In the genomic region with DNA sequence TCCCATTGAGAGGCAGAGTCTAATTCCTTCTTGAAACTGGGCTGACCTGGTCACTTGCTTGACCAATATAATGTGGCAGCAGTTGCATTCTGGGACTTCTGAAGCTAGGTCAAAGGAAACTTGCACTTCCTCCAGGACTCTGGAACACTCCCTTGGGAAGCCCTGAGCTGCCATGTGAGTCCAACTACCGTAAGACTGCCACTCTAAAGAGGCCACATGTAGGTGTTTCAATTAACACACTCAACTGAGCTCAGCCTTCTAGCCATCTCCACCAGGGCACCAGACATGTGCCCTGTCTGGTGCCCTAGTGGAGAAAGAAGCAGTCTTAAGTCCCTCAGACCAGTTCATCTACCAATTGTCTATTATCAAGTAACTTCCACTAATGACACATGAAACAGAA, we compare ENCODE assay signal across 35 cellular contexts. TPM values are rescaled to one million over a fixed set of nuclear protein-coding genes. Genes with fewer than 3 reads are reported as not detected.
DNase-seq lines count a peak whose midpoint lies in the region; ATAC-seq, FAIRE-seq and TF ChIP-seq lines count a peak whose summit lies in the region.
"Had no signal": no experiment of that assay in that cellular context is flagged by ENCODE, and none has a peak within 500 bp of the region (broad histone marks: within the 10 kb centered on the region; RNA-seq: fewer than 3 reads in every experiment).

No MANE protein-coding gene starts in this region.

- peaks cover 13% of the 10 kb centered on the region for H3K4me1 ChIP-seq in A549
- peaks cover 7% of the 10 kb centered on the region for H3K4me1 ChIP-seq in colonic mucosa

- TF ChIP-seq RAD21 in A549 (conservative IDR thresholded peaks at IDR 0.05 in 1 of 2, IDR thresholded peaks at IDR 0.05 in 1 of 2) = no peak

- 100% methylated on average over 1 of the region's 1 CpG for WGBS in A549 (ENCODE audit: missing lambda C conversion rate)

- H3K27ac ChIP-seq in A549 (no peak overlapping the region), colonic mucosa (peak overlapping the region; percentile 91)
- H3K27ac ChIP-seq: coronary artery, esophagus muscularis mucosa, left lung, ovary, SK-N-MC, upper lobe of left lung, VCaP had no signal

- H3K4me2 ChIP-seq in A549 = no peak overlapping the region

- no peaks in the 10 kb centered on the region for H3K36me3 ChIP-seq in colonic mucosa
- H3K36me3 ChIP-seq: esophagus muscularis mucosa, left lung, MG63, ovary, upper lobe of left lung had no signal

- peak; percentile 20 to 21; a peak in 1 of 6 replicates for ATAC-seq in A549
- ATAC-seq in GM19328 (IDR thresholded peaks at IDR 0.05; ENCODE audit: unreplicated experiment) = no peak
- no peak for ATAC-seq in HG03025 (IDR thresholded peaks at IDR 0.05; ENCODE audit: low FRiP score, unreplicated experiment)
- ATAC-seq: K562, left lung, right cardiac atrium had no signal

- no peak for FAIRE-seq in A549 (lab: Jason Lieb, UNC)
- FAIRE-seq: bronchial epithelial cell, frontal cortex, GM18507, K562 had no signal

- H3K36me3 Mint-ChIP-seq in progenitor cell of endocrine pancreas (ENCODE audit: insufficient read depth) = no peaks in the 10 kb centered on the region
- H3K36me3 Mint-ChIP-seq: activated naive CD4-positive, alpha-beta T cell treated with anti-CD3 and anti-CD28 coated beads, Interleukin-2, amount 50 U/mL, for 24 hours; immature natural killer cell had no signal

- intact Hi-C loops in colonic mucosa (cut with DNase I) = loop anchor here (10.0 kb wide), 2 partner anchors 185 to 265 kb away; a partner anchor contains a TSS

- H3K9me3 ChIP-seq in A549 = no peaks in the 10 kb centered on the region
- H3K9me3 ChIP-seq in colonic mucosa = no peaks in the 10 kb centered on the region
- H3K9me3 ChIP-seq: esophagus muscularis mucosa, left lung, MG63, ovary, upper lobe of left lung had no signal

- no peaks in the 10 kb centered on the region for H3K27me3 Mint-ChIP-seq in progenitor cell of endocrine pancreas
- H3K27me3 Mint-ChIP-seq: activated naive CD4-positive, alpha-beta T cell treated with anti-CD3 and anti-CD28 coated beads, Interleukin-2, amount 50 U/mL, for 24 hours; CD4-positive, alpha-beta T cell had no signal

- H3K4me3 Mint-ChIP-seq in progenitor cell of endocrine pancreas (ENCODE audit: low read depth) = peak overlapping the region; percentile 40
- H3K4me3 Mint-ChIP-seq: activated naive CD4-positive, alpha-beta T cell treated with anti-CD3 and anti-CD28 coated beads, Interleukin-2, amount 50 U/mL, for 24 hours; activated T-helper 1 cell treated with anti-CD3 and anti-CD28 coated beads, Interleukin-12 subunit alpha, Interleukin-12 subunit beta, Interleukin-2, Interleukin-4 antibody, amounts not matched to agents 30 ng/mL and 10 ng/mL and 1 ng/mL, durations not matched to agents 14 hours and 24 hours and 36 hours; CD4-positive, alpha-beta T cell; endodermal cell; immature natural killer cell; nephron had no signal

- H3K4me1 Mint-ChIP-seq in progenitor cell of endocrine pancreas (ENCODE audit: low read depth) = peaks cover 26% of the 10 kb centered on the region
- H3K4me1 Mint-ChIP-seq: nephron had no signal

- peak overlapping the region in 1 of 2 donors; percentile 68 for H3K9ac ChIP-seq in colonic mucosa (ENCODE audit: low read depth in 2 of 2, low read length in 2 of 2)

- POLR2A ChIA-PET in A549 (lab: Yijun Ruan, JAX) = no interaction called here

- CTCF ChIA-PET in A549 (lab: Yijun Ruan, JAX) = no interaction called here

- no peak for DNase-seq in A549 (ENCODE audit: low read depth in 1 of 2, low spot score in 1 of 2)
- no peak for DNase-seq in colonic mucosa
- no peak for DNase-seq in progenitor cell of endocrine pancreas (ENCODE audit: low spot score, unreplicated experiment)
- DNase-seq in ureter (ENCODE audit: low spot score) = no peak
- no peak for DNase-seq in activated CD4-positive, alpha-beta T cell treated with anti-CD3 and anti-CD28 coated beads, Interleukin-2, amount 50 U/mL, for 1 hour
- DNase-seq: CD4-positive, alpha-beta T cell; endodermal cell; GDM1; hippocampal formation; immature natural killer cell; left lung; MG63; NCI-H1694; NCI-H2171 treated with DMSO at 0.1 percent for 48 hours; NCI-H526; ovary; right cardiac atrium; stimulated activated CD4-positive, alpha-beta T cell treated with anti-CD3 and anti-CD28 coated beads, Interleukin-15, amount 100 ng/mL, for 24 hours; T-helper 2 cell; upper lobe of left lung had no signal

- H3K9me3 Mint-ChIP-seq in progenitor cell of endocrine pancreas (ENCODE audit: low read depth) = no peaks in the 10 kb centered on the region
- H3K9me3 Mint-ChIP-seq: activated naive CD4-positive, alpha-beta T cell treated with anti-CD3 and anti-CD28 coated beads, Interleukin-2, amount 50 U/mL, for 24 hours; activated T-helper 1 cell treated with anti-CD3 and anti-CD28 coated beads, Interleukin-12 subunit alpha, Interleukin-12 subunit beta, Interleukin-2, Interleukin-4 antibody, amounts not matched to agents 30 ng/mL and 10 ng/mL and 1 ng/mL, durations not matched to agents 14 hours and 24 hours and 36 hours; CD4-positive, alpha-beta T cell; endodermal cell; immature natural killer cell; nephron had no signal

- TF ChIP-seq EP300 in A549 (IDR thresholded peaks at IDR 0.05) = no peak

- H3K27ac Mint-ChIP-seq in progenitor cell of endocrine pancreas = peak overlapping the region; percentile 87
- H3K27ac Mint-ChIP-seq: activated naive CD4-positive, alpha-beta T cell treated with anti-CD3 and anti-CD28 coated beads, Interleukin-2, amount 50 U/mL, for 24 hours; activated T-helper 1 cell treated with anti-CD3 and anti-CD28 coated beads, Interleukin-12 subunit alpha, Interleukin-12 subunit beta, Interleukin-2, Interleukin-4 antibody, amounts not matched to agents 30 ng/mL and 10 ng/mL and 1 ng/mL, durations not matched to agents 14 hours and 24 hours and 36 hours; CD4-positive, alpha-beta T cell; immature natural killer cell; nephron had no signal

- H3K27me3 ChIP-seq in colonic mucosa = no peaks in the 10 kb centered on the region
- H3K27me3 ChIP-seq: left lung, MG63, ovary, upper lobe of left lung had no signal

- TF ChIP-seq CTCF in A549 (IDR thresholded peaks at IDR 0.05) (no peak), GM12873 (IDR thresholded peaks at IDR 0.05; ENCODE audit: insufficient read depth, low read depth, low read length, missing control alignments) (peak; percentile 16), colonic mucosa (IDR thresholded peaks at IDR 0.05) (no peak), progenitor cell of endocrine pancreas (IDR thresholded peaks at IDR 0.05; ENCODE audit: unreplicated experiment) (no peak)

- TF ChIP-seq POLR2A in A549 (IDR thresholded peaks at IDR 0.05; ENCODE audit: low read length) = no peak

- no peak overlapping the region for H3K4me3 ChIP-seq in A549
- H3K4me3 ChIP-seq in colonic mucosa = no peak overlapping the region
- H3K4me3 ChIP-seq: coronary artery, esophagus muscularis mucosa, K562, left lung, MG63, ovary, SK-N-MC, upper lobe of left lung had no signal

TF ChIP-seq in A549, 52 proteins besides CTCF, POLR2A, EP300 and RAD21:
- TF ChIP-seq GATA3 (IDR thresholded peaks at IDR 0.05; ENCODE audit: borderline replicate concordance) = no peak
- TF ChIP-seq JUNB (IDR thresholded peaks at IDR 0.05) = no peak

RNA-seq across cellular contexts. Expression of a gene that starts 6.1 kb away (rescaled TPM):
- polyA plus RNA-seq in A549 (2011; rRNA removed) = 17.5 and 22.2 TPM in 2 replicates
- polyA plus RNA-seq in A549 (2012; cell fraction: cytosol; rRNA removed) = 4.4 and 4.9 TPM in 2 replicates
- 24.0 and 24.8 TPM in 2 replicates for polyA plus RNA-seq in A549 (2012; cell fraction: nucleus; rRNA removed)
- 6.8 to 8.0 TPM (median 7.4 TPM) in 3 replicates for polyA plus RNA-seq in A549 (2017; fragmentation: RNase III; extraction: RNeasy Plus Mini Kit Qiagen cat#74134 plus additional on column Dnase treatment)
- polyA minus RNA-seq in A549 (2011; rRNA and poly(A)+ RNA removed) = 20.5 and 36.4 TPM in 2 replicates
- 10 to 100 TPM; 53.7 to 71.3 TPM for total RNA-seq in colonic mucosa
- 26.5 and 28.5 TPM in 2 replicates for total RNA-seq in progenitor cell of endocrine pancreas
- 38.7 TPM for total RNA-seq in ureter

RNA-seq across cellular contexts. Expression of a gene that starts 16.6 kb away (rescaled TPM):
- polyA plus RNA-seq in A549 (2011; rRNA removed) (not detected in 2 replicates), A549 (2017; fragmentation: RNase III; extraction: RNeasy Plus Mini Kit Qiagen cat#74134 plus additional on column Dnase treatment) (not detected in 3 replicates)
- polyA plus RNA-seq in A549 (2012; cell fraction: cytosol; rRNA removed) = not detected in 2 replicates
- 0.02 TPM in 1 of 2 replicates, not detected in the other for polyA plus RNA-seq in A549 (2012; cell fraction: nucleus; rRNA removed)
- not detected in 2 replicates for polyA minus RNA-seq in A549 (2011; rRNA and poly(A)+ RNA removed)
- total RNA-seq in colonic mucosa (under 1 TPM; 0.05 TPM), progenitor cell of endocrine pancreas (0.04 and 0.05 TPM in 2 replicates), ureter (0.26 TPM)
- total RNA-seq: bronchial epithelial cell, RPMI7951 had no signal

RNA-seq across cellular contexts. Expression of a gene that starts 35.2 kb away (rescaled TPM):
- polyA plus RNA-seq in A549 (2011; rRNA removed) = 32.8 and 33.2 TPM in 2 replicates
- 45.2 and 57.6 TPM in 2 replicates for polyA plus RNA-seq in A549 (2012; cell fraction: cytosol; rRNA removed)
- 113 and 167 TPM in 2 replicates for polyA plus RNA-seq in A549 (2012; cell fraction: nucleus; rRNA removed)
- polyA plus RNA-seq in A549 (2017; fragmentation: RNase III; extraction: RNeasy Plus Mini Kit Qiagen cat#74134 plus additional on column Dnase treatment) = 30.4 to 36.9 TPM (median 33.6 TPM) in 3 replicates
- polyA minus RNA-seq in A549 (2011; rRNA and poly(A)+ RNA removed) = 34.9 and 38.3 TPM in 2 replicates
- 10 to 100 TPM; 26.9 to 42.0 TPM for total RNA-seq in colonic mucosa
- 89.0 and 94.4 TPM in 2 replicates for total RNA-seq in progenitor cell of endocrine pancreas
- total RNA-seq in ureter = 39.7 TPM

RNA-seq across cellular contexts. Expression of a gene that starts 35.6 kb away (rescaled TPM):
- polyA plus RNA-seq in A549 (2011; rRNA removed) = 324 and 419 TPM in 2 replicates
- 377 and 394 TPM in 2 replicates for polyA plus RNA-seq in A549 (2012; cell fraction: cytosol; rRNA removed)
- polyA plus RNA-seq in A549 (2012; cell fraction: nucleus; rRNA removed) = 280 and 419 TPM in 2 replicates
- polyA plus RNA-seq in A549 (2017; fragmentation: RNase III; extraction: RNeasy Plus Mini Kit Qiagen cat#74134 plus additional on column Dnase treatment) = 304 to 313 TPM (median 312 TPM) in 3 replicates
- 224 and 285 TPM in 2 replicates for polyA minus RNA-seq in A549 (2011; rRNA and poly(A)+ RNA removed)
- total RNA-seq in colonic mucosa = 100 to 1,000 TPM; 119 to 169 TPM
- total RNA-seq in progenitor cell of endocrine pancreas = 309 and 322 TPM in 2 replicates
- 169 TPM for total RNA-seq in ureter

RNA-seq across cellular contexts. Expression of a gene that starts 41.8 kb away (rescaled TPM):
- polyA plus RNA-seq in A549 (2011; rRNA removed) = 30.4 and 40.6 TPM in 2 replicates
- 39.5 and 49.5 TPM in 2 replicates for polyA plus RNA-seq in A549 (2012; cell fraction: cytosol; rRNA removed)
- 63.7 and 81.4 TPM in 2 replicates for polyA plus RNA-seq in A549 (2012; cell fraction: nucleus; rRNA removed)
- polyA plus RNA-seq in A549 (2017; fragmentation: RNase III; extraction: RNeasy Plus Mini Kit Qiagen cat#74134 plus additional on column Dnase treatment) = 24.6 to 35.8 TPM (median 33.0 TPM) in 3 replicates
- polyA minus RNA-seq in A549 (2011; rRNA and poly(A)+ RNA removed) = 52.6 and 80.3 TPM in 2 replicates
- 10 to 100 TPM; 30.3 to 54.6 TPM for total RNA-seq in colonic mucosa
- 41.1 and 45.6 TPM in 2 replicates for total RNA-seq in progenitor cell of endocrine pancreas
- 36.8 TPM for total RNA-seq in ureter

Comparison
In these comparisons a context has a peak if more than half of its experiments do, and no peak if none do; other contexts are left out.
1. ATAC-seq: peak in A549 (2 of 2); none in GM19328 (single experiment) and HG03025 (single experiment).